ENCODE assay signal across 1 cellular context in the genomic region with DNA sequence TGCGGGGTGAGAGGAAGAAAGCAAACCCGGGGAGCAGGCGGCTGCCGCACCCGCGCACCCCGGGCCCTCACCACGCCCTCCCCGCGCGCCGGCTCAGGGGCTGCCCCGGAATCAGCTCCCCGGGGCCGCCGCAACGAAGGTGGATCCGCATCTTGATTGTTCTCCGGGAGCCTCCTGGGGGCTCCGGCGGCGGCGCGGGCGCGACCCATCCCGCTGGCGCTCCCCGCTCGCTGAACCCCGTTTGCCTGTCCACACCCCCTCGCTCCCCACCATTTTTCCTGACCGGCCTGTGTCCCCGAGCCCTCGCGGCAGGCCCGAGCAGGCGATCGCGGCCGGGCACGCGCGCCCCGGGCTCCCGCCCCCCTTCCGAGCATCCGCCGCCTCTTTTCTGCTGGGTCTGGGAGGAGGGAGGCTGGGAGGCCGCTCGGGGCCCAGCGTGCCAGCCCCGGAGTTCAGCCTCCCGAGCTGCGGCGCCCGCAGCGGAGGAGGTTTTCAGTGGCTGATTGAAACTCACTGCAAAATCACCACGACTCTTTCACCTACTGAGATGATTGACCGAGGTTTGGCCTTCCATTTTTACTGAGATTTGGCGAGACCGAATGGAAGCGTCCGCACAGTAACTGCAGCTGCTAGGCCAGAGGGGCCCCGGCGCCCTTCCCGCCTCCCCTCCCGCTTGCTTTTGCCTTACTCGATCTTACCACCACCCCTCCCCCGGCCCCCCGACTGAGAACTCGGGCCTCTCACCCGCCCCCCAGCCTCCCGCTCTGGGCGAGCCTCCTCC.
TF ChIP-seq lines count a peak whose summit lies in the region.

No MANE protein-coding gene starts in this region.

TF ChIP-seq in WTC11, 78 proteins besides CTCF, POLR2A, EP300 and RAD21 (continued from another document):
- TF ChIP-seq, protein P1, sequence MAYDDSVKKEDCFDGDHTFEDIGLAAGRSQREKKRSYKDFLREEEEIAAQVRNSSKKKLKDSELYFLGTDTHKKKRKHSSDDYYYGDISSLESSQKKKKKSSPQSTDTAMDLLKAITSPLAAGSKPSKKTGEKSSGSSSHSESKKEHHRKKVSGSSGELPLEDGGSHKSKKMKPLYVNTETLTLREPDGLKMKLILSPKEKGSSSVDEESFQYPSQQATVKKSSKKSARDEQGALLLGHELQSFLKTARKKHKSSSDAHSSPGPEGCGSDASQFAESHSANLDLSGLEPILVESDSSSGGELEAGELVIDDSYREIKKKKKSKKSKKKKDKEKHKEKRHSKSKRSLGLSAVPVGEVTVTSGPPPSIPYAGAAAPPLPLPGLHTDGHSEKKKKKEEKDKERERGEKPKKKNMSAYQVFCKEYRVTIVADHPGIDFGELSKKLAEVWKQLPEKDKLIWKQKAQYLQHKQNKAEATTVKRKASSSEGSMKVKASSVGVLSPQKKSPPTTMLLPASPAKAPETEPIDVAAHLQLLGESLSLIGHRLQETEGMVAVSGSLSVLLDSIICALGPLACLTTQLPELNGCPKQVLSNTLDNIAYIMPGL (CRISPR knock-in tag; IDR thresholded peaks at IDR 0.05) = peak; percentile 32; the same call in 1 of the 2 replicates
